ENCODE assay signal across 28 cellular contexts in the genomic region with DNA sequence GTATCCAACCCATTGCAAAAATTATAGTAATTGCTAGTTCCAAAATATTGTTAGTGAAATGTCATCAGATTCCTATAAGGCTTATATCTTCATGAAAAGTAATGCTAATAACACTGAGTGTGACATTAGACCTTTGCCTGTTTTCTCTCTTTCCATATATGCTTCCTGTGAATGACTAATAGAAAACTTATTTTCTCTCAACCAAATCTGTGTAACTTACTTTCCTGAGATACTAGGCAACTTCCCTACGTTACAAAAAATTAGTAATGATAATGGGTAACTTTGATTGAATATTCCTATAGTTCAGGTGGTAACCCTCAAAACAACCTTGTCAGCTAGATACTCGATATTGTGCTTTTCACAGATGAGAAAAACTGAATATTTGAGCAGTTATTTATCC.
"Had no signal": no experiment of that assay in that cellular context is flagged by ENCODE, and none has a peak within 500 bp of the region (broad histone marks: within the 10 kb centered on the region; RNA-seq: fewer than 3 reads in every experiment).

No MANE protein-coding gene starts in this region.

- H3K27me3 ChIP-seq: breast epithelium, gastroesophageal sphincter, left lung, right atrium auricular region, stomach, thyroid gland, upper lobe of left lung, vagina had no signal

- H3K4me3 ChIP-seq: breast epithelium, gastroesophageal sphincter, left lung, lower lobe of right lung, mucosa of descending colon, right atrium auricular region, stomach, thyroid gland, upper lobe of left lung, vagina had no signal

- ATAC-seq: gastroesophageal sphincter; left lung; lower lobe of right lung; mucosa of descending colon; natural killer cell treated with Interleukin-12 subunit alpha and Interleukin-12 subunit beta and Interleukin-15 and Interleukin-18, amount 100 ng/mL, for 72 hours; stimulated activated naive B cell treated with anti-CD40 and anti-IgM and Interleukin-4, amounts not matched to agents 10 μg/mL and 1 μg/mL and 100 μg/mL, for 72 hours had no signal

- FAIRE-seq: endometrium had no signal

- H3K27ac ChIP-seq: breast epithelium, gastroesophageal sphincter, left lung, lower lobe of right lung, right atrium auricular region, stomach, thyroid gland, upper lobe of left lung, vagina, VCaP had no signal

- DNase-seq: activated CD4-positive, alpha-beta memory T cell treated with anti-CD3 and anti-CD28 coated beads for 36 hours; activated CD4-positive, alpha-beta T cell treated with anti-CD3 and anti-CD28 coated beads, Interleukin-2, amount 10 ng/mL, durations not matched to agents 24 days and 14 days; activated CD8-positive, alpha-beta memory T cell treated with anti-CD3 and anti-CD28 coated beads, Interleukin-2, amount 50 U/mL, for 48 hours; activated gamma-delta T cell; activated naive CD4-positive, alpha-beta T cell treated with anti-CD3 and anti-CD28 coated beads, Interleukin-2, amount 10 ng/mL, durations not matched to agents 7 days and 5 days; activated naive CD8-positive, alpha-beta T cell treated with anti-CD3 and anti-CD28 coated beads, Interleukin-2, amount 10 ng/mL, durations not matched to agents 7 days and 5 days; activated T-cell treated with anti-CD3 and anti-CD28 coated beads, Interleukin-2, amount 50 U/mL, for 24 hours; central memory CD4-positive, alpha-beta T cell; effector CD8-positive, alpha-beta T cell; hippocampal formation; immature natural killer cell; kidney glomerular epithelial cell; left lung; lower lobe of right lung; mucosa of descending colon; stimulated activated CD4-positive, alpha-beta T cell treated with anti-CD3 and anti-CD28 coated beads, Interleukin-15, amount 100 ng/mL, for 24 hours; stimulated activated CD4-positive, alpha-beta T cell treated with anti-CD3 and anti-CD28 coated beads, Interleukin-2, amount 100 ng/mL, for 24 hours; stimulated activated naive B cell treated with anti-CD40 and anti-IgM and Interleukin-4, amounts not matched to agents 10 μg/mL and 1 μg/mL and 100 μg/mL, for 72 hours; stomach; thyroid gland; upper lobe of left lung had no signal

- H3K36me3 ChIP-seq: breast epithelium, gastroesophageal sphincter, left lung, lower lobe of right lung, thyroid gland, upper lobe of left lung, vagina had no signal

- H3K4me1 ChIP-seq: breast epithelium, gastroesophageal sphincter, left lung, lower lobe of right lung, right atrium auricular region, stomach, upper lobe of left lung, vagina had no signal

- H3K9me3 ChIP-seq: gastroesophageal sphincter, lower lobe of right lung, mucosa of descending colon, right atrium auricular region, stomach, thyroid gland, upper lobe of left lung, vagina had no signal
